In the genomic region with DNA sequence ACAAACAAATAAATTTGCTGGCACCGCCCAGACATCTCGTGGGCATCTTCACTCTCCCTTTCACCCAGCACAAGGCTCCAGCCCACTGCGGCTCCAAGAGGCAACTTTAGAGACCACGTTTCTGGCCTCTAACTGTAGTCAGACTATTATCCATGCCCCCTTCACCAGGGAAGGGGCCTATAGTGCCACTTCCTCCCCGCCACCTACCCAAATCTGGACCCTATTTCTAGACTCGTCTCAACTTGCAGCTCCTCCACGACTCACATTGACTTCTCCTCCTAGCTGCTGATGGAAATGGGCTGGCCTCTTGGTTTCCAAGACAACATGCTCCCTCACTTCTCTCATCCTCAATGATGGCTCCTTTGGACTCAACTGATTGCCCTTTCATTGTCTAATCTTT, we compare ENCODE assay signal across 1 cellular context.
TF ChIP-seq lines count a peak whose summit lies in the region.

No MANE protein-coding gene starts in this region.

TF ChIP-seq in K562, 482 proteins besides CTCF, POLR2A, EP300 and RAD21:
- no peak for TF ChIP-seq CC2D1A (IDR thresholded peaks at IDR 0.05)
- no peak for TF ChIP-seq KAT7 (CRISPR knock-in tag; IDR thresholded peaks at IDR 0.05; ENCODE audit: borderline replicate concordance)
- TF ChIP-seq RFX1 (IDR thresholded peaks at IDR 0.05), result peak; percentile 30; the same call in 1 of the 2 replicates
- TF ChIP-seq, protein P1, sequence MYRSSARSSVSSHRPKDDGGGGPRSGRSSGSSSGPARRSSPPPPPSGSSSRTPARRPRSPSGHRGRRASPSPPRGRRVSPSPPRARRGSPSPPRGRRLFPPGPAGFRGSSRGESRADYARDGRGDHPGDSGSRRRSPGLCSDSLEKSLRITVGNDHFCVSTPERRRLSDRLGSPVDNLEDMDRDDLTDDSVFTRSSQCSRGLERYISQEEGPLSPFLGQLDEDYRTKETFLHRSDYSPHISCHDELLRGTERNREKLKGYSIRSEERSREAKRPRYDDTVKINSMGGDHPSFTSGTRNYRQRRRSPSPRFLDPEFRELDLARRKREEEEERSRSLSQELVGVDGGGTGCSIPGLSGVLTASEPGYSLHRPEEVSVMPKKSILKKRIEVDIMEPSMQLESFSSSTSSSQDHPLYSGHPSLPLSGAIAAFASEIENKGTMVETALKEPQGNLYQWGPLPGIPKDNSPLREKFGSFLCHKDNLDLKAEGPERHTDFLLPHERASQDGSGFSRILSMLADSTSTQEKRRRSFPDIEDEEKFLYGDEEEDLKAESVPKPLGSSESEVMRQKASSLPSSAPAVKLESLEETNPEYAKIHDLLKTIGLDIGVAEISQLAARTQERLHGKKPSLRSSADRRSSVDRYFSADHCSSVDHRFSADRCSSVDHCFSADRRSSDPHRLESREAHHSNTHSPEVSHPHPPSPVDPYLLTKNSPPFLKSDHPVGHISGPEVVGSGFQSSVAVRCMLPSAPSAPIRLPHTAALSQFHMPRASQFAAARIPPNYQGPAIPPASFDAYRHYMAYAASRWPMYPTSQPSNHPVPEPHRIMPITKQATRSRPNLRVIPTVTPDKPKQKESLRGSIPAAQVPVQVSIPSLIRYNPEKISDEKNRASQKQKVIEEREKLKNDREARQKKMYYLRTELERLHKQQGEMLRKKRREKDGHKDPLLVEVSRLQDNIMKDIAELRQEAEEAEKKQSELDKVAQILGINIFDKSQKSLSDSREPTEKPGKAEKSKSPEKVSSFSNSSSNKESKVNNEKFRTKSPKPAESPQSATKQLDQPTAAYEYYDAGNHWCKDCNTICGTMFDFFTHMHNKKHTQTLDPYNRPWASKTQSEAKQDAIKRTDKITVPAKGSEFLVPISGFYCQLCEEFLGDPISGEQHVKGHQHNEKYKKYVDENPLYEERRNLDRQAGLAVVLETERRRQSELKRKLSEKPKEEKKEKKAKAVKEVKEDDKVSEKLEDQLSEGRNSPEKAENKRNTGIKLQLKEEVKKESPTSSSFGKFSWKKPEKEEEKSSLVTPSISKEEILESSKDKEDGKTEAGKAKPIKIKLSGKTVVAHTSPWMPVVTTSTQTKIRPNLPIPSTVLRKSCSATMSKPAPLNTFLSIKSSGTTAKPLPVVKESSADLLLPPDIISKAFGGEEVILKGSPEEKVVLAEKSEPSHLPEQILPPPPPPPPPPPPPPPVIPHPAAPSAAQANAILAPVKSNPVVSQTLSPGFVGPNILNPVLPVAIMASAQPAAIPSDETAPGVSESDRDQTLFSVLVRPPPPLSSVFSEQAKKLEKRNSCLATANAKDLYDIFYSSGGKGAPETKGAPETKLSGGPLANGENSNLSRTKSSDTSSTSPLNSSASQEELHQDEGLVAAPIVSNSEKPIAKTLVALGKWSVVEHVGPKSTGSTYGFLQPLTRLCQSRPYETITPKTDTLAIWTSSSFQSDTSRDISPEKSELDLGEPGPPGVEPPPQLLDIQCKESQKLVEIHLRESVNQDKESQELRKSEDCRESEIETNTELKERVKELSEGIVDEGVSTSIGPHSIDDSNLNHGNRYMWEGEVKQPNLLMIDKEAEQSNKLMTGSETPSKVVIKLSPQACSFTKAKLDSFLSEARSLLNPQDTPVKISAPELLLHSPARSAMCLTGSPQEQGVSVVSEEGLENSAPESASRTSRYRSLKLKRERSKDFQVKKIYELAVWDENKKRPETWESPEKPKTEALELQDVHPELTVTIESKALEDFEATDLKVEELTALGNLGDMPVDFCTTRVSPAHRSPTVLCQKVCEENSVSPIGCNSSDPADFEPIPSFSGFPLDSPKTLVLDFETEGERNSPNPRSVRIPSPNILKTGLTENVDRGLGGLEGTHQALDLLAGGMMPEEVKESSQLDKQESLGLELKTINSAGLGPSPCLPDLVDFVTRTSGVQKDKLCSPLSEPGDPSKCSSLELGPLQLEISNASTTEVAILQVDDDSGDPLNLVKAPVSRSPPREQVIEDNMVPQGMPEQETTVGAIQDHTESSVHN (IDR thresholded peaks at IDR 0.05; ENCODE audit: borderline replicate concordance in 1 of 2, low read depth in 1 of 2), result no peak
- TF ChIP-seq, protein P2, sequence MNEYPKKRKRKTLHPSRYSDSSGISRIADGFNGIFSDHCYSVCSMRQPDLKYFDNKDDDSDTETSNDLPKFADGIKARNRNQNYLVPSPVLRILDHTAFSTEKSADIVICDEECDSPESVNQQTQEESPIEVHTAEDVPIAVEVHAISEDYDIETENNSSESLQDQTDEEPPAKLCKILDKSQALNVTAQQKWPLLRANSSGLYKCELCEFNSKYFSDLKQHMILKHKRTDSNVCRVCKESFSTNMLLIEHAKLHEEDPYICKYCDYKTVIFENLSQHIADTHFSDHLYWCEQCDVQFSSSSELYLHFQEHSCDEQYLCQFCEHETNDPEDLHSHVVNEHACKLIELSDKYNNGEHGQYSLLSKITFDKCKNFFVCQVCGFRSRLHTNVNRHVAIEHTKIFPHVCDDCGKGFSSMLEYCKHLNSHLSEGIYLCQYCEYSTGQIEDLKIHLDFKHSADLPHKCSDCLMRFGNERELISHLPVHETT (CRISPR knock-in tag; conservative IDR thresholded peaks at IDR 0.05 in 1 of 2, IDR thresholded peaks at IDR 0.05 in 1 of 2), result no peak
- TF ChIP-seq BCL6 (CRISPR knock-in tag; IDR thresholded peaks at IDR 0.05), result no peak
- TF ChIP-seq ZKSCAN3 (CRISPR knock-in tag; IDR thresholded peaks at IDR 0.05), result no peak
- TF ChIP-seq NFXL1 (CRISPR knock-in tag; IDR thresholded peaks at IDR 0.05), result no peak
